Comparison of ENCODE assay signal across 12 cellular contexts in genomic region chr14:66105819-66106218, GRCh38.
DNase-seq lines count a peak whose midpoint lies in the region; ATAC-seq and TF ChIP-seq lines count a peak whose summit lies in the region.
"Had no signal": no experiment of that assay in that cellular context is flagged by ENCODE, and none has a peak within 500 bp of the region (broad histone marks: within the 10 kb centered on the region; RNA-seq: fewer than 3 reads in every experiment).

No MANE protein-coding gene starts in this region.

- H3K27ac Mint-ChIP-seq in activated CD8-positive, alpha-beta memory T cell treated with anti-CD3 and anti-CD28 coated beads, Interleukin-2, amount 10 ng/mL, durations not matched to agents 7 days and 5 days = no peak overlapping the region
- H3K27ac Mint-ChIP-seq in natural killer cell = no peak overlapping the region

- no peaks in the 10 kb centered on the region for H3K9me3 Mint-ChIP-seq in activated CD8-positive, alpha-beta memory T cell treated with anti-CD3 and anti-CD28 coated beads, Interleukin-2, amount 10 ng/mL, durations not matched to agents 7 days and 5 days (ENCODE audit: low read depth)
- no peaks in the 10 kb centered on the region for H3K9me3 Mint-ChIP-seq in natural killer cell

- no peak overlapping the region for H3K4me3 Mint-ChIP-seq in activated CD8-positive, alpha-beta memory T cell treated with anti-CD3 and anti-CD28 coated beads, Interleukin-2, amount 10 ng/mL, durations not matched to agents 7 days and 5 days
- H3K4me3 Mint-ChIP-seq in natural killer cell = no peak overlapping the region

- no peak overlapping the region for H3K27ac ChIP-seq in RWPE1
- H3K27ac ChIP-seq: upper lobe of left lung, VCaP had no signal

- ATAC-seq in activated CD8-positive, alpha-beta memory T cell treated with anti-CD3 and anti-CD28 coated beads, Interleukin-2, amount 10 ng/mL, durations not matched to agents 7 days and 5 days = peak; percentile 51
- no peak for ATAC-seq in natural killer cell
- ATAC-seq in GM21737 (IDR thresholded peaks at IDR 0.05; ENCODE audit: unreplicated experiment) = no peak

- TF ChIP-seq CTCF in RWPE1 (conservative IDR thresholded peaks at IDR 0.05; ENCODE audit: low read depth) = no peak
- TF ChIP-seq CTCF in epithelial cell of esophagus (IDR thresholded peaks at IDR 0.05; ENCODE audit: insufficient read depth, low read depth, low read length, missing control alignments) = no peak
- no peak for TF ChIP-seq CTCF in natural killer cell (IDR thresholded peaks at IDR 0.05)

- H3K36me3 Mint-ChIP-seq in activated CD8-positive, alpha-beta memory T cell treated with anti-CD3 and anti-CD28 coated beads, Interleukin-2, amount 10 ng/mL, durations not matched to agents 7 days and 5 days = no peaks in the 10 kb centered on the region
- no peaks in the 10 kb centered on the region for H3K36me3 Mint-ChIP-seq in natural killer cell

- intact Hi-C loops in natural killer cell (cut with micrococcal nuclease) = no loop called here

- no peak overlapping the region for H3K4me3 ChIP-seq in epithelial cell of esophagus (ENCODE audit: low read length)
- H3K4me3 ChIP-seq: upper lobe of left lung had no signal

- peaks cover 13% of the 10 kb centered on the region for H3K27me3 Mint-ChIP-seq in activated CD8-positive, alpha-beta memory T cell treated with anti-CD3 and anti-CD28 coated beads, Interleukin-2, amount 10 ng/mL, durations not matched to agents 7 days and 5 days
- peaks cover 11 to 26% of the 10 kb centered on the region in 2 donors for H3K27me3 Mint-ChIP-seq in natural killer cell (ENCODE audit: low read depth in 2 of 2)

- peak; percentile 43 for DNase-seq in activated CD8-positive, alpha-beta memory T cell treated with anti-CD3 and anti-CD28 coated beads, Interleukin-2, amount 10 ng/mL, durations not matched to agents 7 days and 5 days
- DNase-seq in activated CD8-positive, alpha-beta memory T cell treated with anti-CD3 and anti-CD28 coated beads, Interleukin-2, amount 50 U/mL, for 4 hours = no peak
- DNase-seq in RWPE1 (ENCODE audit: low spot score) (peak; percentile 53), epithelial cell of esophagus (ENCODE audit: low read depth) (peak; percentile 83), renal cortical epithelial cell (ENCODE audit: low read depth) (peak; percentile 46), natural killer cell (no peak), cerebellum (ENCODE audit: low spot score) (no peak)
- DNase-seq: NCI-H1930; stimulated activated CD4-positive, alpha-beta T cell treated with anti-CD3 and anti-CD28 coated beads, Interleukin-15, amount 100 ng/mL, for 24 hours; upper lobe of left lung had no signal

- CTCF ChIA-PET in activated CD8-positive, alpha-beta memory T cell treated with anti-CD3 and anti-CD28 coated beads, Interleukin-2, amount 10 ng/mL, durations not matched to agents 7 days and 5 days (lab: Charles Lee) = no interaction called here
- CTCF ChIA-PET in RWPE1 (lab: Yijun Ruan, JAX) = interaction anchor here (0.6 to 1.0 kb wide), 2 partner anchors 87 to 887 kb away, joined by 3 to 8 read pairs; no protein-coding TSS in a partner anchor

- POLR2A ChIA-PET in RWPE1 (lab: Yijun Ruan, JAX; ENCODE audit: low non-redundant PET) = no interaction called here

- peaks cover 13% of the 10 kb centered on the region for H3K4me1 Mint-ChIP-seq in activated CD8-positive, alpha-beta memory T cell treated with anti-CD3 and anti-CD28 coated beads, Interleukin-2, amount 10 ng/mL, durations not matched to agents 7 days and 5 days
- H3K4me1 Mint-ChIP-seq in natural killer cell = no peaks in the 10 kb centered on the region

Comparison
In these comparisons a context has a peak if more than half of its experiments do, and no peak if none do; other contexts are left out.
1. DNase-seq: peak in activated CD8-positive, alpha-beta memory T cell treated with anti-CD3 and anti-CD28 coated beads, Interleukin-2, amount 10 ng/mL, durations not matched to agents 7 days and 5 days (single experiment), RWPE1 (single experiment), epithelial cell of esophagus (single experiment) and renal cortical epithelial cell (single experiment); none in activated CD8-positive, alpha-beta memory T cell treated with anti-CD3 and anti-CD28 coated beads, Interleukin-2, amount 50 U/mL, for 4 hours (single experiment), natural killer cell (single experiment) and cerebellum (single experiment).